1 cellular context compared by ENCODE assay signal in genomic region chr3:177141899-177142651, GRCh38.
TF ChIP-seq lines count a peak whose summit lies in the region.

No MANE protein-coding gene starts in this region.

TF ChIP-seq in GM12878, 131 proteins besides CTCF, POLR2A, EP300 and RAD21 (continued from another document):
- TF ChIP-seq ZBTB11 (CRISPR knock-in tag; IDR thresholded peaks at IDR 0.05) = no peak
- TF ChIP-seq HDAC2 (IDR thresholded peaks at IDR 0.05) = no peak
- TF ChIP-seq MTA2 (IDR thresholded peaks at IDR 0.05; ENCODE audit: low read depth) = no peak
- TF ChIP-seq BCL11A (IDR thresholded peaks at IDR 0.05; ENCODE audit: low read depth, low read length) = no peak
- TF ChIP-seq FOXM1 (IDR thresholded peaks at IDR 0.05; ENCODE audit: low read depth, low read length) = no peak
- TF ChIP-seq NFIC (IDR thresholded peaks at IDR 0.05; ENCODE audit: low read depth, low read length) = no peak
- no peak for TF ChIP-seq HDGF (IDR thresholded peaks at IDR 0.05)
